In the genomic region with DNA sequence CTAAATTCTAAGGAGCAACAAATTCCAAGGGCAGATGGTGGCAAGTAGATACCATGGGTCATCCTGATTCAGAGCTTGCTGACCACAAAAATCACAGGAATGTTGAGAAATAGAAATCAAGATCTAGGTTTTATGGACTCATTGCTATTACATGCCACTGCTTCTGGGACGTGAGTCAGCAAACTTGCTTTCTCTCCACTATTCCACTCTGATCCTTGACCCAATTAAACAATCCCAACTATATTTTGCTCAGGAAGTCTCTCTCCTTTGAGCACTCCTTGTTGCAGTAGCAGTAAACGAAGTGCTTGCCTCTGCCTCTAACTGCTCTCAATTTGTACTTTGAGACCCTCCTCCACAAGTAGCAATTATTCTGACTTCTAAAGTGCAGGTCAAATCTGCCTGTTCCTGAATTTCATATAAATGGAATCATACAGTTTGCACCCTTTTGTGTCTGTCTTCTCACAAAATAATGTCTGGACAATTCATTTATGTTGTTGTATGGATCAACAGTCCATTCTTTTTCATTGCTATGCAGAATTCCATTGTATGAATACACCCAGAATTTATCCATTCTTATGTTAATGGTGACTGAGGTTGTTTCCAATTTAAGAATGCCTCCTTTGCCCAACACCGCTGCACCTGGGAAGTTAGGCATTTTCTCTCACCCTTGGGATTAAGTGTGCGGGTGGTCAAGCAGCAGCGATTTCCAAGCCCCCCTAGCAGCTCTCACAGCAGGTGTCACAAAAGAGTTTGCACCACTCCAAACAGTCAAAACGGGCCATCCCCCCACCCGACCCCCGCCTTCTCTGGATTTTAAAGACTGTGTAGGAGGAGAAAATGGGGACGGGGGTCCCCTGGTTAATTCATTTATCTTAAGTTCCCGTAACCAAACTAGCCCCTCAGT, we compare ENCODE assay signal across 9 cellular contexts. TPM values are rescaled to one million over a fixed set of nuclear protein-coding genes. Genes with fewer than 3 reads are reported as not detected.
DNase-seq lines count a peak whose midpoint lies in the region; ATAC-seq and TF ChIP-seq lines count a peak whose summit lies in the region.
"Had no signal": no experiment of that assay in that cellular context is flagged by ENCODE, and none has a peak within 500 bp of the region (broad histone marks: within the 10 kb centered on the region; RNA-seq: fewer than 3 reads in every experiment).

No MANE protein-coding gene starts in this region.

- TF ChIP-seq CTCF in Caco-2 (IDR thresholded peaks at IDR 0.05; ENCODE audit: insufficient read depth in 1 of 2, low read depth in 1 of 2, low read length in 1 of 2, severe bottlenecking in 1 of 2, unreplicated experiment in 1 of 2), result no peak
- TF ChIP-seq CTCF in endothelial cell (IDR thresholded peaks at IDR 0.05; ENCODE audit: unreplicated experiment), result no peak
- TF ChIP-seq CTCF in nephron progenitor cell (IDR thresholded peaks at IDR 0.05), result no peak
- no peak for TF ChIP-seq CTCF in lower leg skin (IDR thresholded peaks at IDR 0.05)

- H3K4me3 ChIP-seq in Caco-2 (ENCODE audit: low read depth, low read length) (no peak overlapping the region), lower leg skin (ENCODE audit: low read depth, poor library complexity, severe bottlenecking) (no peak overlapping the region)

- CTCF ChIA-PET in Caco-2 (lab: Charles Lee), result no interaction called here

- intact Hi-C loops in Caco-2 (cut with micrococcal nuclease; ENCODE audit: unreplicated experiment), result no loop called here
- intact Hi-C loops in lower leg skin (cut with DNase I; ENCODE audit: low total_unique reads), result loop anchor here (10.0 kb wide), 1 partner anchor 45 kb away; no protein-coding TSS in a partner anchor

- H3K27ac ChIP-seq in substantia nigra (ENCODE audit: low read depth, low read length, poor library complexity, severe bottlenecking), result no peak overlapping the region

- WGBS in lower leg skin, 2 donors, result 46 to 74% methylated on average over 10 of the region's 10 CpGs

- no peak for ATAC-seq in HG03097 (IDR thresholded peaks at IDR 0.05; ENCODE audit: low FRiP score, unreplicated experiment)

- DNase-seq in Caco-2, result no peak
- peak; percentile 41 for DNase-seq in OCI-M1 (lab: John Stamatoyannopoulos, UW)
- no peak for DNase-seq in endothelial cell (ENCODE audit: low spot score)
- DNase-seq in nephron progenitor cell, result no peak
- no peak for DNase-seq in substantia nigra (lab: John Stamatoyannopoulos, UW)
- DNase-seq in lower leg skin (ENCODE audit: low spot score in 2 of 2), result no peak
- DNase-seq in NCI-H2196 treated with DMSO at 0.1 percent for 48 hours (lab: John Stamatoyannopoulos, UW; ENCODE audit: unreplicated experiment), result no peak

- no peaks in the 10 kb centered on the region for H3K27me3 Mint-ChIP-seq in Caco-2 (ENCODE audit: insufficient read depth, unreplicated experiment)
- H3K27me3 Mint-ChIP-seq in endothelial cell (ENCODE audit: unreplicated experiment), result peaks cover 3% of the 10 kb centered on the region
- H3K27me3 Mint-ChIP-seq in nephron progenitor cell (ENCODE audit: low read depth, poor library complexity), result peaks cover 17% of the 10 kb centered on the region

- no peak for TF ChIP-seq POLR2A in lower leg skin (IDR thresholded peaks at IDR 0.05)

- H3K27me3 ChIP-seq in Caco-2 (replicated peaks; ENCODE audit: control insufficient read depth, insufficient read depth, low read length), result no peaks in the 10 kb centered on the region

- H3K36me3 ChIP-seq in Caco-2 (ENCODE audit: control insufficient read depth, insufficient read depth, low read length), result peaks cover 4% of the 10 kb centered on the region

- H3K36me3 Mint-ChIP-seq in Caco-2 (ENCODE audit: insufficient read depth, unreplicated experiment) (peaks cover 79% of the 10 kb centered on the region), endothelial cell (ENCODE audit: low read depth, unreplicated experiment) (peaks cover 9% of the 10 kb centered on the region), nephron progenitor cell (ENCODE audit: low read depth) (peaks cover 31% of the 10 kb centered on the region)

- H3K4me3 Mint-ChIP-seq in Caco-2 (ENCODE audit: unreplicated experiment) (no peak overlapping the region), endothelial cell (ENCODE audit: unreplicated experiment) (peak overlapping the region; percentile 98), nephron progenitor cell (peak overlapping the region; percentile 90)

- no TSS peak for BruUV-seq in Caco-2 (replicated peaks; lab: Mats Ljungman, UMichigan)

- POLR2A ChIA-PET in Caco-2 (lab: Charles Lee), result no interaction called here

- H3K4me1 ChIP-seq in Caco-2, result peaks cover 5% of the 10 kb centered on the region

- H3K9me3 Mint-ChIP-seq in Caco-2 (ENCODE audit: unreplicated experiment) (no peaks in the 10 kb centered on the region), endothelial cell (ENCODE audit: unreplicated experiment) (no peaks in the 10 kb centered on the region), nephron progenitor cell (peaks cover 15% of the 10 kb centered on the region)

- peaks cover 11% of the 10 kb centered on the region for H3K4me1 Mint-ChIP-seq in Caco-2 (ENCODE audit: low read depth, unreplicated experiment)
- peaks cover 22% of the 10 kb centered on the region for H3K4me1 Mint-ChIP-seq in endothelial cell (ENCODE audit: unreplicated experiment)
- H3K4me1 Mint-ChIP-seq in nephron progenitor cell, result peaks cover 25% of the 10 kb centered on the region

- no peaks in the 10 kb centered on the region for H3K9me3 ChIP-seq in Caco-2

- H3K27ac Mint-ChIP-seq in Caco-2 (ENCODE audit: unreplicated experiment), result peak overlapping the region; percentile 24
- peak overlapping the region; percentile 19 for H3K27ac Mint-ChIP-seq in endothelial cell (ENCODE audit: unreplicated experiment)
- H3K27ac Mint-ChIP-seq in nephron progenitor cell, result no peak overlapping the region

RNA-seq across cellular contexts. Expression of a gene that starts 35.9 kb away (rescaled TPM):
- total RNA-seq in Caco-2 (2022) (not detected in 2 replicates), endothelial cell (ENCODE audit: unreplicated experiment) (not detected), lower leg skin (1 to 10 TPM in 3 of 4 donors, under 1 TPM in 1; 0.95 to 7.7 (median 2.7) TPM)
- total RNA-seq: glomerular endothelial cell had no signal
